Comparison of ENCODE assay signal across 17 cellular contexts in genomic region chr5:134610715-134611114, GRCh38. TPM values are rescaled to one million over a fixed set of nuclear protein-coding genes. Genes with fewer than 3 reads are reported as not detected.
DNase-seq lines count a peak whose midpoint lies in the region; ATAC-seq, FAIRE-seq and TF ChIP-seq lines count a peak whose summit lies in the region.
"Had no signal": no experiment of that assay in that cellular context is flagged by ENCODE, and none has a peak within 500 bp of the region (broad histone marks: within the 10 kb centered on the region; RNA-seq: fewer than 3 reads in every experiment).

No MANE protein-coding gene starts in this region.

- H3K27ac ChIP-seq in right lobe of liver (peak overlapping the region in 2 of 3 donors; percentile 51 to 61), HepG2 (ENCODE audit: extremely low read length, insufficient read depth, low read length) (no peak overlapping the region), stomach (peak overlapping the region; percentile 35 to 82 (median 57)), GM23248 (no peak overlapping the region)
- H3K27ac ChIP-seq: RWPE1 had no signal

- no TSS peak for BruUV-seq in HepG2 (replicated peaks; lab: Mats Ljungman, UMichigan)

- H3K27me3 ChIP-seq in right lobe of liver (no peaks in the 10 kb centered on the region), HepG2 (ENCODE audit: control insufficient read depth in 1 of 2, insufficient read depth in 2 of 2, low read length in 2 of 2) (no peaks in the 10 kb centered on the region), stomach (no peaks in the 10 kb centered on the region), GM23248 (replicated peaks; ENCODE audit: insufficient read depth) (no peaks in the 10 kb centered on the region)

- no peak overlapping the region for H3K9ac ChIP-seq in HepG2 (ENCODE audit: insufficient read depth, low read depth, low read length)
- H3K9ac ChIP-seq in GM23248: no peak overlapping the region

- no peaks in the 10 kb centered on the region; the same call in 1 of the 2 replicates for H3F3A ChIP-seq in GM23248 (ENCODE audit: insufficient read depth)

- DNase-seq in right lobe of liver (no peak), HepG2 (ENCODE audit: low spot score) (no peak), T-helper 17 cell (no peak), left lobe of liver (ENCODE audit: low spot score) (peak; percentile 3), stomach (no peak), kidney tubule cell (ENCODE audit: low spot score) (no peak), nucleus accumbens (lab: John Stamatoyannopoulos, UW) (no peak), GM23248 (no peak)
- DNase-seq: CD4-positive, CD25-positive, alpha-beta regulatory T cell; H9; NCI-H1417; NCI-H1930; NCI-H69; NK-92 treated with Interleukin-12 subunit alpha and Interleukin-12 subunit beta, amount 100 ng/mL, for 24 hours had no signal

- peaks cover 19% of the 10 kb centered on the region for H3K4me1 Mint-ChIP-seq in T-helper 17 cell
- H3K4me1 Mint-ChIP-seq: B cell, IgD-negative memory B cell had no signal

- no peaks in the 10 kb centered on the region for H4K20me1 ChIP-seq in HepG2 (ENCODE audit: insufficient read depth, low read length)
- no peaks in the 10 kb centered on the region for H4K20me1 ChIP-seq in GM23248 (ENCODE audit: insufficient read depth)

- H3K4me2 ChIP-seq in HepG2 (ENCODE audit: low read depth, low read length) (no peak overlapping the region), GM23248 (ENCODE audit: unreplicated experiment) (no peak overlapping the region)

- H3K4me1 ChIP-seq in right lobe of liver (peaks cover 0 to 45% (median 18%) of the 10 kb centered on the region in 4 donors), HepG2 (ENCODE audit: insufficient read depth, low read length) (peaks cover 12% of the 10 kb centered on the region; the same call in 1 of the 2 replicates), stomach (peaks cover 4 to 21% (median 15%) of the 10 kb centered on the region in 4 donors), GM23248 (ENCODE audit: insufficient read depth) (0 out of 2 replicates have a peak, but pooled peaks cover 8% of the 10 kb centered on the region)

- H3K27me3 Mint-ChIP-seq in T-helper 17 cell: no peaks in the 10 kb centered on the region
- H3K27me3 Mint-ChIP-seq: B cell; CD4-positive, CD25-positive, alpha-beta regulatory T cell; IgD-negative memory B cell had no signal

- H3K4me3 ChIP-seq in right lobe of liver (no peak overlapping the region), HepG2 (replicated peaks in 1 of 3; ENCODE audit: insufficient read depth in 1 of 3, low read depth in 2 of 3, low read length in 3 of 3) (no peak overlapping the region), stomach (peak overlapping the region in 2 of 4 donors; percentile 28 to 31), GM23248 (no peak overlapping the region)

- no peak for ATAC-seq in right lobe of liver
- ATAC-seq in HepG2: no peak
- ATAC-seq in T-helper 17 cell: no peak
- ATAC-seq in left lobe of liver: no peak

- TF ChIP-seq POLR2A in right lobe of liver (IDR thresholded peaks at IDR 0.05) (no peak), HepG2 (IDR thresholded peaks at IDR 0.05; ENCODE audit: insufficient read depth in 1 of 2, low read depth in 2 of 2, low read length in 2 of 2) (no peak), stomach (IDR thresholded peaks at IDR 0.05) (no peak)

- intact Hi-C loops in right lobe of liver (cut with DNase I): no loop called here
- intact Hi-C loops in HepG2 (cut with micrococcal nuclease; ENCODE audit: unreplicated experiment): no loop called here
- intact Hi-C loops in stomach (cut with DNase I; ENCODE audit: low total_unique reads): no loop called here

- H3K9me3 ChIP-seq in right lobe of liver (no peaks in the 10 kb centered on the region), HepG2 (ENCODE audit: low read length) (no peaks in the 10 kb centered on the region), T-helper 17 cell (ENCODE audit: control insufficient read depth, low read length, poor library complexity, severe bottlenecking) (no peaks in the 10 kb centered on the region), stomach (no peaks in the 10 kb centered on the region), GM23248 (ENCODE audit: low read depth) (no peaks in the 10 kb centered on the region)

- H3K79me2 ChIP-seq in HepG2 (ENCODE audit: insufficient read depth, low read length) (no peaks in the 10 kb centered on the region), GM23248 (ENCODE audit: insufficient read depth) (no peaks in the 10 kb centered on the region)

- CTCF ChIA-PET in HepG2 (lab: Yijun Ruan, JAX; ENCODE audit: low intra/inter-chr PET ratio, low total read pairs): no interaction called here

- H3K36me3 ChIP-seq in right lobe of liver: peaks cover 5 to 67% (median 9%) of the 10 kb centered on the region in 4 donors
- H3K36me3 ChIP-seq in HepG2 (replicated peaks in 1 of 2; ENCODE audit: control insufficient read depth in 1 of 2, insufficient read depth in 2 of 2, low read length in 2 of 2): peaks cover 11 to 65% of the 10 kb centered on the region in 2 experiments
- peaks cover 47 to 98% (median 88%) of the 10 kb centered on the region in 4 donors for H3K36me3 ChIP-seq in stomach
- peaks cover 61% of the 10 kb centered on the region for H3K36me3 ChIP-seq in GM23248 (ENCODE audit: low read depth)

- no peaks in the 10 kb centered on the region for H3K9me2 ChIP-seq in GM23248 (ENCODE audit: insufficient read depth)

- no peak for TF ChIP-seq RAD21 in HepG2 (CRISPR knock-in tag; IDR thresholded peaks at IDR 0.05)

- no peak for TF ChIP-seq EP300 in HepG2 (IDR thresholded peaks at IDR 0.05; ENCODE audit: low read depth in 2 of 2, low read length in 2 of 2)
- TF ChIP-seq EP300 in HepG2 (CRISPR knock-in tag; IDR thresholded peaks at IDR 0.05; ENCODE audit: borderline replicate concordance): no peak
- no peak for TF ChIP-seq EP300 in stomach (IDR thresholded peaks at IDR 0.05)

- peaks cover 11% of the 10 kb centered on the region for H3K36me3 Mint-ChIP-seq in T-helper 17 cell (ENCODE audit: low read depth)

- H2AFZ ChIP-seq in HepG2 (ENCODE audit: low read length): no peak overlapping the region
- H2AFZ ChIP-seq in GM23248: no peak overlapping the region

- TF ChIP-seq CTCF in right lobe of liver (IDR thresholded peaks at IDR 0.05) (no peak), HepG2 (CRISPR knock-in tag; IDR thresholded peaks at IDR 0.05) (no peak), stomach (IDR thresholded peaks at IDR 0.05) (no peak)

- H3K27ac Mint-ChIP-seq in T-helper 17 cell: peak overlapping the region; percentile 14
- H3K27ac Mint-ChIP-seq: B cell, H9, IgD-negative memory B cell had no signal

- no peak overlapping the region for H3K4me3 Mint-ChIP-seq in T-helper 17 cell
- H3K4me3 Mint-ChIP-seq: B cell; CD4-positive, CD25-positive, alpha-beta regulatory T cell; H9; IgD-negative memory B cell had no signal

- in situ Hi-C loops in HepG2 (cut with HindIII; ENCODE audit: extremely low pct_ligation_motif_present, low pct_unique_long_range_greater_than_20kb) (no loop called here), GM23248 (cut with MboI) (no loop called here)

- no peak for FAIRE-seq in HepG2 (lab: Jason Lieb, UNC)

- POLR2A ChIA-PET in HepG2 (lab: Yijun Ruan, JAX): interaction anchor here (1.6 kb wide), 1 partner anchor 24 kb away, joined by 3 read pairs; no protein-coding TSS in a partner anchor

RNA-seq across cellular contexts. Expression of gene SAR1B, which starts 21.9 kb away (rescaled TPM):
- total RNA-seq in right lobe of liver (100 to 1,000 TPM in 4 of 6 experiments, 10 to 100 TPM in 2; 53.0 to 195 (median 142) TPM), HepG2 (2016; rRNA removed; fragmentation: Illumina TruSeq; extraction: Trizol) (73.0 and 99.7 TPM in 2 replicates), T-helper 17 cell (10 to 100 TPM; 33.7 to 47.5 TPM), left lobe of liver (168 TPM), stomach (10 to 100 TPM in 4 of 5 donors, 1 to 10 TPM in 1; 9.0 to 81.9 (median 47.2) TPM)
- 19.0 and 26.0 TPM in 2 replicates for total RNA-seq in HepG2 (2016; cell fraction: cytosol; rRNA removed; fragmentation: Illumina TruSeq; extraction: Trizol; ENCODE audit: low read depth)
- 71.3 and 99.4 TPM in 2 replicates for total RNA-seq in HepG2 (2016; cell fraction: insoluble cytoplasmic fraction; rRNA removed; fragmentation: Illumina TruSeq; extraction: Trizol)
- total RNA-seq in HepG2 (2016; cell fraction: membrane; rRNA removed; fragmentation: Illumina TruSeq; extraction: Trizol): 25.2 and 29.6 TPM in 2 replicates
- total RNA-seq in HepG2 (2016; cell fraction: nucleus; rRNA removed; fragmentation: Illumina TruSeq; extraction: Trizol): 76.4 and 91.6 TPM in 2 replicates
- polyA plus RNA-seq in HepG2 (2011; rRNA removed) (33.2 and 43.0 TPM in 2 replicates), stomach (10 to 100 TPM; 24.7 to 52.5 (median 25.4) TPM), GM23248 (2016; fragmentation: Nextera tagmentation; extraction: Ambion mirVana) (87.4 and 89.2 TPM in 2 replicates)
- polyA plus RNA-seq in HepG2 (2011; cell fraction: cytosol; rRNA removed): 14.1 and 24.4 TPM in 2 replicates
- 12.1 and 18.4 TPM in 2 replicates for polyA plus RNA-seq in HepG2 (2011; cell fraction: nucleus; rRNA removed)
- 46.5 and 59.9 TPM in 2 replicates for polyA plus RNA-seq in HepG2 (2012)
- 11.2 and 12.4 TPM in 2 replicates for polyA plus RNA-seq in HepG2 (2016; cell fraction: cytosol; fragmentation: Illumina TruSeq; extraction: Trizol; ENCODE audit: low read depth)
- polyA plus RNA-seq in HepG2 (2016; cell fraction: insoluble cytoplasmic fraction; fragmentation: Illumina TruSeq; extraction: Trizol; ENCODE audit: low read depth): 43.4 and 51.8 TPM in 2 replicates
- polyA plus RNA-seq in HepG2 (2016; cell fraction: membrane; fragmentation: Illumina TruSeq; extraction: Trizol; ENCODE audit: low read depth): 11.1 and 11.7 TPM in 2 replicates
- polyA plus RNA-seq in HepG2 (2016; cell fraction: nucleus; fragmentation: Illumina TruSeq; extraction: Trizol; ENCODE audit: insufficient read depth, low read depth): 92.7 and 95.6 TPM in 2 replicates
- polyA minus RNA-seq in HepG2 (2011; rRNA and poly(A)+ RNA removed; ENCODE audit: low replicate concordance): 25.6 and 32.4 TPM in 2 replicates
- polyA minus RNA-seq in HepG2 (2011; cell fraction: cytosol; rRNA and poly(A)+ RNA removed): 42.9 and 70.5 TPM in 2 replicates
- 27.7 and 36.6 TPM in 2 replicates for polyA minus RNA-seq in HepG2 (2011; cell fraction: nucleus; rRNA and poly(A)+ RNA removed)
- 40.7 and 57.2 TPM in 2 replicates for total RNA-seq in GM23248 (2014; rRNA removed; shearing (Covaris generic))

RNA-seq across cellular contexts. Expression of gene SEC24A, which starts 37.9 kb away (rescaled TPM):
- 10 to 100 TPM; 28.4 to 45.8 (median 40.0) TPM for total RNA-seq in right lobe of liver
- total RNA-seq in HepG2 (2016; rRNA removed; fragmentation: Illumina TruSeq; extraction: Trizol): 30.5 and 56.6 TPM in 2 replicates
- 8.6 and 10.2 TPM in 2 replicates for total RNA-seq in HepG2 (2016; cell fraction: cytosol; rRNA removed; fragmentation: Illumina TruSeq; extraction: Trizol; ENCODE audit: low read depth)
- 28.5 and 53.5 TPM in 2 replicates for total RNA-seq in HepG2 (2016; cell fraction: insoluble cytoplasmic fraction; rRNA removed; fragmentation: Illumina TruSeq; extraction: Trizol)
- total RNA-seq in HepG2 (2016; cell fraction: membrane; rRNA removed; fragmentation: Illumina TruSeq; extraction: Trizol): 15.9 and 16.9 TPM in 2 replicates
- 30.3 and 31.4 TPM in 2 replicates for total RNA-seq in HepG2 (2016; cell fraction: nucleus; rRNA removed; fragmentation: Illumina TruSeq; extraction: Trizol)
- 39.6 and 56.8 TPM in 2 replicates for polyA plus RNA-seq in HepG2 (2011; rRNA removed)
- 32.2 and 37.4 TPM in 2 replicates for polyA plus RNA-seq in HepG2 (2011; cell fraction: cytosol; rRNA removed)
- 22.5 and 25.0 TPM in 2 replicates for polyA plus RNA-seq in HepG2 (2011; cell fraction: nucleus; rRNA removed)
- polyA plus RNA-seq in HepG2 (2012): 21.7 and 26.9 TPM in 2 replicates
- polyA plus RNA-seq in HepG2 (2016; cell fraction: cytosol; fragmentation: Illumina TruSeq; extraction: Trizol; ENCODE audit: low read depth): 1.3 and 1.4 TPM in 2 replicates
- polyA plus RNA-seq in HepG2 (2016; cell fraction: insoluble cytoplasmic fraction; fragmentation: Illumina TruSeq; extraction: Trizol; ENCODE audit: low read depth): 44.8 and 45.8 TPM in 2 replicates
- 4.6 and 6.1 TPM in 2 replicates for polyA plus RNA-seq in HepG2 (2016; cell fraction: membrane; fragmentation: Illumina TruSeq; extraction: Trizol; ENCODE audit: low read depth)
- 26.6 and 29.0 TPM in 2 replicates for polyA plus RNA-seq in HepG2 (2016; cell fraction: nucleus; fragmentation: Illumina TruSeq; extraction: Trizol; ENCODE audit: insufficient read depth, low read depth)
- polyA minus RNA-seq in HepG2 (2011; rRNA and poly(A)+ RNA removed; ENCODE audit: low replicate concordance): 36.1 and 80.0 TPM in 2 replicates
- 51.2 and 62.4 TPM in 2 replicates for polyA minus RNA-seq in HepG2 (2011; cell fraction: cytosol; rRNA and poly(A)+ RNA removed)
- polyA minus RNA-seq in HepG2 (2011; cell fraction: nucleus; rRNA and poly(A)+ RNA removed): 61.9 and 65.6 TPM in 2 replicates
- total RNA-seq in T-helper 17 cell: 10 to 100 TPM; 17.0 to 21.0 TPM
- 31.4 TPM for total RNA-seq in left lobe of liver
- 10 to 100 TPM in 4 of 5 donors, 1 to 10 TPM in 1; 3.2 to 72.4 (median 39.3) TPM for total RNA-seq in stomach
- 1 to 10 TPM; 2.8 to 8.9 (median 8.3) TPM for polyA plus RNA-seq in stomach
- total RNA-seq in GM23248 (2014; rRNA removed; shearing (Covaris generic)): 32.0 and 41.7 TPM in 2 replicates
- polyA plus RNA-seq in GM23248 (2016; fragmentation: Nextera tagmentation; extraction: Ambion mirVana): 19.3 and 19.7 TPM in 2 replicates

Comparison
In these comparisons a context has a peak if more than half of its experiments do, and no peak if none do; other contexts are left out.
1. H3K27ac ChIP-seq: peak in right lobe of liver (2 of 3) and stomach (5 of 5); none in HepG2 (single experiment) and GM23248 (single experiment).